25 cellular contexts compared by ENCODE assay signal in the genomic region with DNA sequence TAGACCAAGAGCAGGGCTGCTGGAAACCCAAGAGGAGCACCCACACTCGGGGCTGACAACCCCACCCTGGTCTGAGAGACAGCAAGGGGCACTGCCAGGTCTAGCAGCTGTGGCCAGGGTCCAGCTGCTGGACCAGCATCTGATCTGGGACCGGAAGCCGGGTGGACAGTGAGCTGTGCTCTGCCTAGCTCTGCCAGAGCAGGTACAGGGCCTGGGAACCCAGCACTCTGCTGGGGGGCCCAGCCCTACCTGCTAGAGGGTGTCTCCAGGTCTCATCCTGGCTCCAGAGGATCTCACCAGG.
"Had no signal": no experiment of that assay in that cellular context is flagged by ENCODE, and none has a peak within 500 bp of the region (broad histone marks: within the 10 kb centered on the region; RNA-seq: fewer than 3 reads in every experiment).

No MANE protein-coding gene starts in this region.

- ATAC-seq: activated T-helper 17 cell treated with anti-CD3 and anti-CD28 coated beads, Interleukin-2, amount 50 U/mL, for 72 hours; K562; PC-3; T-helper 17 cell had no signal

- H3K4me3 Mint-ChIP-seq: activated B cell treated with CpG ODN at 0.5 μM for 24 hours; activated CD4-positive, alpha-beta memory T cell treated with anti-CD3 and anti-CD28 coated beads for 36 hours; activated CD4-positive, alpha-beta T cell treated with anti-CD3 and anti-CD28 coated beads, Interleukin-2, amount 10 ng/mL, durations not matched to agents 7 days and 5 days; activated naive CD4-positive, alpha-beta T cell treated with anti-CD3 and anti-CD28 coated beads, Interleukin-2, amount 10 ng/mL, durations not matched to agents 7 days and 5 days; activated naive CD8-positive, alpha-beta T cell treated with anti-CD3 and anti-CD28 coated beads for 36 hours; activated T-helper 17 cell treated with anti-CD3 and anti-CD28 coated beads, Interleukin-2, amount 50 U/mL, for 72 hours; T-helper 17 cell had no signal

- H3K36me3 Mint-ChIP-seq: activated CD4-positive, alpha-beta memory T cell treated with anti-CD3 and anti-CD28 coated beads for 36 hours; activated naive CD4-positive, alpha-beta T cell treated with anti-CD3 and anti-CD28 coated beads, Interleukin-2, amount 10 ng/mL, durations not matched to agents 7 days and 5 days; activated naive CD8-positive, alpha-beta T cell treated with anti-CD3 and anti-CD28 coated beads for 36 hours had no signal

- FAIRE-seq: K562, RCC 7860, TTC549 had no signal

- H3K4me3 ChIP-seq: cardiac muscle cell, K562 had no signal

- H3K9me3 Mint-ChIP-seq: activated B cell treated with CpG ODN at 0.5 μM for 24 hours; activated CD4-positive, alpha-beta memory T cell treated with anti-CD3 and anti-CD28 coated beads for 36 hours; activated CD4-positive, alpha-beta T cell treated with anti-CD3 and anti-CD28 coated beads, Interleukin-2, amount 10 ng/mL, durations not matched to agents 7 days and 5 days; activated naive CD4-positive, alpha-beta T cell treated with anti-CD3 and anti-CD28 coated beads, Interleukin-2, amount 10 ng/mL, durations not matched to agents 7 days and 5 days; activated naive CD8-positive, alpha-beta T cell treated with anti-CD3 and anti-CD28 coated beads for 36 hours; activated T-helper 17 cell treated with anti-CD3 and anti-CD28 coated beads, Interleukin-2, amount 50 U/mL, for 72 hours had no signal

- H3K27me3 ChIP-seq: cardiac muscle cell had no signal

- H3K27ac Mint-ChIP-seq: activated B cell treated with CpG ODN at 0.5 μM for 24 hours; activated CD4-positive, alpha-beta memory T cell treated with anti-CD3 and anti-CD28 coated beads for 36 hours; activated CD4-positive, alpha-beta T cell treated with anti-CD3 and anti-CD28 coated beads, Interleukin-2, amount 10 ng/mL, durations not matched to agents 7 days and 5 days; activated naive CD4-positive, alpha-beta T cell treated with anti-CD3 and anti-CD28 coated beads, Interleukin-2, amount 10 ng/mL, durations not matched to agents 7 days and 5 days; activated naive CD8-positive, alpha-beta T cell treated with anti-CD3 and anti-CD28 coated beads for 36 hours; activated T-helper 17 cell treated with anti-CD3 and anti-CD28 coated beads, Interleukin-2, amount 50 U/mL, for 72 hours; T-helper 17 cell had no signal

- H3K4me1 Mint-ChIP-seq: activated B cell treated with CpG ODN at 0.5 μM for 24 hours; activated CD4-positive, alpha-beta T cell treated with anti-CD3 and anti-CD28 coated beads, Interleukin-2, amount 10 ng/mL, durations not matched to agents 7 days and 5 days; activated naive CD4-positive, alpha-beta T cell treated with anti-CD3 and anti-CD28 coated beads, Interleukin-2, amount 10 ng/mL, durations not matched to agents 7 days and 5 days; activated naive CD8-positive, alpha-beta T cell treated with anti-CD3 and anti-CD28 coated beads for 36 hours; activated T-helper 17 cell treated with anti-CD3 and anti-CD28 coated beads, Interleukin-2, amount 50 U/mL, for 72 hours had no signal

- DNase-seq: activated B cell treated with CpG ODN at 0.5 μM for 24 hours; activated CD4-positive, alpha-beta memory T cell treated with anti-CD3 and anti-CD28 coated beads for 36 hours; activated CD4-positive, alpha-beta T cell treated with anti-CD3 and anti-CD28 coated beads, Interleukin-2, amount 10 ng/mL, durations not matched to agents 7 days and 5 days; activated gamma-delta T cell; activated naive CD4-positive, alpha-beta T cell treated with anti-CD3 and anti-CD28 coated beads, Interleukin-2, amount 10 ng/mL, durations not matched to agents 7 days and 5 days; activated naive CD8-positive, alpha-beta T cell treated with anti-CD3 and anti-CD28 coated beads for 36 hours; activated T-cell treated with anti-CD3 and anti-CD28 coated beads for 4 hours; brain microvascular endothelial cell; MM.1S; NCI-H1105 treated with DMSO at 0.1 percent for 48 hours; NCI-H1436 treated with DMSO at 0.1 percent for 48 hours; NCI-H187; NCI-H2081; NCI-H510A treated with DMSO at 0.1 percent for 48 hours; NCI-H69; NK-92 treated with Interleukin-12 subunit alpha and Interleukin-12 subunit beta, amount 100 ng/mL, for 24 hours; PC-3; SIG-M5; T-helper 17 cell; T-helper 9 cell had no signal

- H3K27ac ChIP-seq: brain microvascular endothelial cell, cardiac muscle cell had no signal

- H3K36me3 ChIP-seq: brain microvascular endothelial cell, cardiac muscle cell had no signal
